1 cellular context compared by ENCODE assay signal in the genomic region with DNA sequence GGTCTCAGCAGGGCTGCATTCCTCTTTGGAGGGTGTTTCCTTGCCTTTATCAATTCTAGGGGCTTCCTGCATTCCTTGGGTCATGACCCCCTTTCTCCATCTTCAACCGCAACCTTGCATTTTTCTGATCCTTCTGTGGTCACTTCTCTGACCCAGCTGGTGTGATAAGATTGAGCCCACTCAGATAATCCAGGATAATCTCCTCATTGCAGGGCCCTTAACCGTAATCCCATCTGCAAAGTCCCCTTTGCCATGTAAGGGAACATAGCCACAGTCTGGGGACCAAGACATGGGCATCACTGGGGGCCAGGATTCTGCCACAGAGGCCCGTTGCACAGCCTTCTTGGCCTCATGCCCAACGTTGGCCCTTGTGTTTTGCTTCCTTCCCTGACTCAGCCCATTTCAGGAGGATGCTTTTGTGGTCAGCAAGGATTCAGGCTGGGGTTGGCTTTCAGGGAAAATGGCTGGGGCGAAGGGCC.
TF ChIP-seq lines count a peak whose summit lies in the region.

No MANE protein-coding gene starts in this region.

TF ChIP-seq in K562, 482 proteins besides CTCF, POLR2A, EP300 and RAD21 (continued from another document and continues in another):
- TF ChIP-seq, protein P1, sequence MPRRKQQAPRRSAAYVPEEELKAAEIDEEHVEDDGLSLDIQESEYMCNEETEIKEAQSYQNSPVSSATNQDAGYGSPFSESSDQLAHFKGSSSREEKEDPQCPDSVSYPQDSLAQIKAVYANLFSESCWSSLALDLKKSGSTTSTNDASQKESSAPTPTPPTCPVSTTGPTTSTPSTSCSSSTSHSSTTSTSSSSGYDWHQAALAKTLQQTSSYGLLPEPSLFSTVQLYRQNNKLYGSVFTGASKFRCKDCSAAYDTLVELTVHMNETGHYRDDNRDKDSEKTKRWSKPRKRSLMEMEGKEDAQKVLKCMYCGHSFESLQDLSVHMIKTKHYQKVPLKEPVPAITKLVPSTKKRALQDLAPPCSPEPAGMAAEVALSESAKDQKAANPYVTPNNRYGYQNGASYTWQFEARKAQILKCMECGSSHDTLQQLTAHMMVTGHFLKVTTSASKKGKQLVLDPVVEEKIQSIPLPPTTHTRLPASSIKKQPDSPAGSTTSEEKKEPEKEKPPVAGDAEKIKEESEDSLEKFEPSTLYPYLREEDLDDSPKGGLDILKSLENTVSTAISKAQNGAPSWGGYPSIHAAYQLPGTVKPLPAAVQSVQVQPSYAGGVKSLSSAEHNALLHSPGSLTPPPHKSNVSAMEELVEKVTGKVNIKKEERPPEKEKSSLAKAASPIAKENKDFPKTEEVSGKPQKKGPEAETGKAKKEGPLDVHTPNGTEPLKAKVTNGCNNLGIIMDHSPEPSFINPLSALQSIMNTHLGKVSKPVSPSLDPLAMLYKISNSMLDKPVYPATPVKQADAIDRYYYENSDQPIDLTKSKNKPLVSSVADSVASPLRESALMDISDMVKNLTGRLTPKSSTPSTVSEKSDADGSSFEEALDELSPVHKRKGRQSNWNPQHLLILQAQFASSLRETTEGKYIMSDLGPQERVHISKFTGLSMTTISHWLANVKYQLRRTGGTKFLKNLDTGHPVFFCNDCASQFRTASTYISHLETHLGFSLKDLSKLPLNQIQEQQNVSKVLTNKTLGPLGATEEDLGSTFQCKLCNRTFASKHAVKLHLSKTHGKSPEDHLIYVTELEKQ (CRISPR knock-in tag; IDR thresholded peaks at IDR 0.05), result no peak
- TF ChIP-seq YY1 (IDR thresholded peaks at IDR 0.05; ENCODE audit: borderline replicate concordance in 1 of 3, control insufficient read depth in 1 of 3, extremely low read depth in 1 of 3, insufficient read depth in 3 of 3, insufficient read length in 1 of 3, insufficient replicate concordance in 2 of 3, low read depth in 1 of 3, low read length in 2 of 3) (peak in 1 of 3 experiments; percentile 11), SRSF9 (IDR thresholded peaks at IDR 0.05; ENCODE audit: borderline replicate concordance, low read depth, low read length) (no peak), BACH1 (tag; IDR thresholded peaks at IDR 0.05) (peak; percentile 71), MTA2 (IDR thresholded peaks at IDR 0.05; ENCODE audit: low read depth) (peak; percentile 94), CCNT2 (IDR thresholded peaks at IDR 0.05; ENCODE audit: borderline replicate concordance, extremely low read depth, insufficient read length, low read depth, low read length) (peak; percentile 59), ZNF584 (CRISPR knock-in tag; IDR thresholded peaks at IDR 0.05; ENCODE audit: low read depth) (peak; percentile 92), ZNF384 (IDR thresholded peaks at IDR 0.05; ENCODE audit: low read depth, low read length) (no peak), ZNF766 (CRISPR knock-in tag; conservative IDR thresholded peaks at IDR 0.05) (peak; percentile 92), TBP (optimal IDR thresholded peaks at IDR 0.05; ENCODE audit: low read depth, low read length) (no peak), ZNF217 (CRISPR knock-in tag; IDR thresholded peaks at IDR 0.05) (no peak), RUNX1 (IDR thresholded peaks at IDR 0.05; ENCODE audit: low read depth) (peak; percentile 100), CCAR2 (IDR thresholded peaks at IDR 0.05; ENCODE audit: low read depth, low read length) (no peak), SPI1 (IDR thresholded peaks at IDR 0.05; ENCODE audit: borderline replicate concordance, low read depth, low read length) (no peak), RAD51 (IDR thresholded peaks at IDR 0.05; ENCODE audit: borderline replicate concordance, low read depth) (no peak), NONO (IDR thresholded peaks at IDR 0.05; ENCODE audit: low read depth in 2 of 2, low read length in 1 of 2) (peak in 1 of 2 experiments; percentile 76; a peak in 1 of 4 replicates), POLR2AphosphoS2 (IDR thresholded peaks at IDR 0.05; ENCODE audit: low read length) (no peak), CEBPG (CRISPR knock-in tag; IDR thresholded peaks at IDR 0.05) (peak; percentile 46), CEBPG (tag; conservative IDR thresholded peaks at IDR 0.05 in 1 of 2, IDR thresholded peaks at IDR 0.05 in 1 of 2) (0 out of 4 replicates have a peak, but pooled peaks of 1 of the 2 experiments have one; percentile 28), HDAC6 (IDR thresholded peaks at IDR 0.05; ENCODE audit: low read depth, low read length) (no peak), MYNN (IDR thresholded peaks at IDR 0.05) (peak; percentile 86; the same call in 1 of the 2 replicates), MYNN (CRISPR knock-in tag; IDR thresholded peaks at IDR 0.05) (no peak), RBM14 (IDR thresholded peaks at IDR 0.05; ENCODE audit: borderline replicate concordance, insufficient read depth, low read depth, low read length) (no peak), ETV6 (IDR thresholded peaks at IDR 0.05; ENCODE audit: borderline replicate concordance in 1 of 2, low read depth in 2 of 2, low read length in 1 of 2) (peak in 1 of 2 experiments; percentile 94; a peak in 2 of 4 replicates), ETV6 (CRISPR knock-in tag; IDR thresholded peaks at IDR 0.05; ENCODE audit: borderline replicate concordance) (0 out of 2 replicates have a peak, but pooled peaks have one; percentile 40), GATAD2A (IDR thresholded peaks at IDR 0.05) (no peak), ZFX (CRISPR knock-in tag; IDR thresholded peaks at IDR 0.05) (no peak), ZFPM2 (CRISPR knock-in tag; IDR thresholded peaks at IDR 0.05) (0 out of 2 replicates have a peak, but pooled peaks have one; percentile 30), RB1 (IDR thresholded peaks at IDR 0.05; ENCODE audit: low read depth) (no peak), TCF7L2 (IDR thresholded peaks at IDR 0.05; ENCODE audit: low read depth, low read length) (no peak), ZNF717 (CRISPR knock-in tag; IDR thresholded peaks at IDR 0.05) (no peak)
- TF ChIP-seq, protein P2, sequence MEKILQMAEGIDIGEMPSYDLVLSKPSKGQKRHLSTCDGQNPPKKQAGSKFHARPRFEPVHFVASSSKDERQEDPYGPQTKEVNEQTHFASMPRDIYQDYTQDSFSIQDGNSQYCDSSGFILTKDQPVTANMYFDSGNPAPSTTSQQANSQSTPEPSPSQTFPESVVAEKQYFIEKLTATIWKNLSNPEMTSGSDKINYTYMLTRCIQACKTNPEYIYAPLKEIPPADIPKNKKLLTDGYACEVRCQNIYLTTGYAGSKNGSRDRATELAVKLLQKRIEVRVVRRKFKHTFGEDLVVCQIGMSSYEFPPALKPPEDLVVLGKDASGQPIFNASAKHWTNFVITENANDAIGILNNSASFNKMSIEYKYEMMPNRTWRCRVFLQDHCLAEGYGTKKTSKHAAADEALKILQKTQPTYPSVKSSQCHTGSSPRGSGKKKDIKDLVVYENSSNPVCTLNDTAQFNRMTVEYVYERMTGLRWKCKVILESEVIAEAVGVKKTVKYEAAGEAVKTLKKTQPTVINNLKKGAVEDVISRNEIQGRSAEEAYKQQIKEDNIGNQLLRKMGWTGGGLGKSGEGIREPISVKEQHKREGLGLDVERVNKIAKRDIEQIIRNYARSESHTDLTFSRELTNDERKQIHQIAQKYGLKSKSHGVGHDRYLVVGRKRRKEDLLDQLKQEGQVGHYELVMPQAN (IDR thresholded peaks at IDR 0.05; ENCODE audit: borderline replicate concordance), result no peak
- TF ChIP-seq, protein P3, sequence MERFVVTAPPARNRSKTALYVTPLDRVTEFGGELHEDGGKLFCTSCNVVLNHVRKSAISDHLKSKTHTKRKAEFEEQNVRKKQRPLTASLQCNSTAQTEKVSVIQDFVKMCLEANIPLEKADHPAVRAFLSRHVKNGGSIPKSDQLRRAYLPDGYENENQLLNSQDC (CRISPR knock-in tag; IDR thresholded peaks at IDR 0.05), result no peak
- TF ChIP-seq, protein P4, sequence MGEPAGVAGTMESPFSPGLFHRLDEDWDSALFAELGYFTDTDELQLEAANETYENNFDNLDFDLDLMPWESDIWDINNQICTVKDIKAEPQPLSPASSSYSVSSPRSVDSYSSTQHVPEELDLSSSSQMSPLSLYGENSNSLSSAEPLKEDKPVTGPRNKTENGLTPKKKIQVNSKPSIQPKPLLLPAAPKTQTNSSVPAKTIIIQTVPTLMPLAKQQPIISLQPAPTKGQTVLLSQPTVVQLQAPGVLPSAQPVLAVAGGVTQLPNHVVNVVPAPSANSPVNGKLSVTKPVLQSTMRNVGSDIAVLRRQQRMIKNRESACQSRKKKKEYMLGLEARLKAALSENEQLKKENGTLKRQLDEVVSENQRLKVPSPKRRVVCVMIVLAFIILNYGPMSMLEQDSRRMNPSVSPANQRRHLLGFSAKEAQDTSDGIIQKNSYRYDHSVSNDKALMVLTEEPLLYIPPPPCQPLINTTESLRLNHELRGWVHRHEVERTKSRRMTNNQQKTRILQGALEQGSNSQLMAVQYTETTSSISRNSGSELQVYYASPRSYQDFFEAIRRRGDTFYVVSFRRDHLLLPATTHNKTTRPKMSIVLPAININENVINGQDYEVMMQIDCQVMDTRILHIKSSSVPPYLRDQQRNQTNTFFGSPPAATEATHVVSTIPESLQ (CRISPR knock-in tag; IDR thresholded peaks at IDR 0.05), result no peak
- TF ChIP-seq, protein P5, sequence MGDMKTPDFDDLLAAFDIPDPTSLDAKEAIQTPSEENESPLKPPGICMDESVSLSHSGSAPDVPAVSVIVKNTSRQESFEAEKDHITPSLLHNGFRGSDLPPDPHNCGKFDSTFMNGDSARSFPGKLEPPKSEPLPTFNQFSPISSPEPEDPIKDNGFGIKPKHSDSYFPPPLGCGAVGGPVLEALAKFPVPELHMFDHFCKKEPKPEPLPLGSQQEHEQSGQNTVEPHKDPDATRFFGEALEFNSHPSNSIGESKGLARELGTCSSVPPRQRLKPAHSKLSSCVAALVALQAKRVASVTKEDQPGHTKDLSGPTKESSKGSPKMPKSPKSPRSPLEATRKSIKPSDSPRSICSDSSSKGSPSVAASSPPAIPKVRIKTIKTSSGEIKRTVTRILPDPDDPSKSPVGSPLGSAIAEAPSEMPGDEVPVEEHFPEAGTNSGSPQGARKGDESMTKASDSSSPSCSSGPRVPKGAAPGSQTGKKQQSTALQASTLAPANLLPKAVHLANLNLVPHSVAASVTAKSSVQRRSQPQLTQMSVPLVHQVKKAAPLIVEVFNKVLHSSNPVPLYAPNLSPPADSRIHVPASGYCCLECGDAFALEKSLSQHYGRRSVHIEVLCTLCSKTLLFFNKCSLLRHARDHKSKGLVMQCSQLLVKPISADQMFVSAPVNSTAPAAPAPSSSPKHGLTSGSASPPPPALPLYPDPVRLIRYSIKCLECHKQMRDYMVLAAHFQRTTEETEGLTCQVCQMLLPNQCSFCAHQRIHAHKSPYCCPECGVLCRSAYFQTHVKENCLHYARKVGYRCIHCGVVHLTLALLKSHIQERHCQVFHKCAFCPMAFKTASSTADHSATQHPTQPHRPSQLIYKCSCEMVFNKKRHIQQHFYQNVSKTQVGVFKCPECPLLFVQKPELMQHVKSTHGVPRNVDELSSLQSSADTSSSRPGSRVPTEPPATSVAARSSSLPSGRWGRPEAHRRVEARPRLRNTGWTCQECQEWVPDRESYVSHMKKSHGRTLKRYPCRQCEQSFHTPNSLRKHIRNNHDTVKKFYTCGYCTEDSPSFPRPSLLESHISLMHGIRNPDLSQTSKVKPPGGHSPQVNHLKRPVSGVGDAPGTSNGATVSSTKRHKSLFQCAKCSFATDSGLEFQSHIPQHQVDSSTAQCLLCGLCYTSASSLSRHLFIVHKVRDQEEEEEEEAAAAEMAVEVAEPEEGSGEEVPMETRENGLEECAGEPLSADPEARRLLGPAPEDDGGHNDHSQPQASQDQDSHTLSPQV (IDR thresholded peaks at IDR 0.05), result no peak
- TF ChIP-seq, protein P6, sequence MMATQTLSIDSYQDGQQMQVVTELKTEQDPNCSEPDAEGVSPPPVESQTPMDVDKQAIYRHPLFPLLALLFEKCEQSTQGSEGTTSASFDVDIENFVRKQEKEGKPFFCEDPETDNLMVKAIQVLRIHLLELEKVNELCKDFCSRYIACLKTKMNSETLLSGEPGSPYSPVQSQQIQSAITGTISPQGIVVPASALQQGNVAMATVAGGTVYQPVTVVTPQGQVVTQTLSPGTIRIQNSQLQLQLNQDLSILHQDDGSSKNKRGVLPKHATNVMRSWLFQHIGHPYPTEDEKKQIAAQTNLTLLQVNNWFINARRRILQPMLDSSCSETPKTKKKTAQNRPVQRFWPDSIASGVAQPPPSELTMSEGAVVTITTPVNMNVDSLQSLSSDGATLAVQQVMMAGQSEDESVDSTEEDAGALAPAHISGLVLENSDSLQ (IDR thresholded peaks at IDR 0.05), result no peak
- TF ChIP-seq, protein P7, sequence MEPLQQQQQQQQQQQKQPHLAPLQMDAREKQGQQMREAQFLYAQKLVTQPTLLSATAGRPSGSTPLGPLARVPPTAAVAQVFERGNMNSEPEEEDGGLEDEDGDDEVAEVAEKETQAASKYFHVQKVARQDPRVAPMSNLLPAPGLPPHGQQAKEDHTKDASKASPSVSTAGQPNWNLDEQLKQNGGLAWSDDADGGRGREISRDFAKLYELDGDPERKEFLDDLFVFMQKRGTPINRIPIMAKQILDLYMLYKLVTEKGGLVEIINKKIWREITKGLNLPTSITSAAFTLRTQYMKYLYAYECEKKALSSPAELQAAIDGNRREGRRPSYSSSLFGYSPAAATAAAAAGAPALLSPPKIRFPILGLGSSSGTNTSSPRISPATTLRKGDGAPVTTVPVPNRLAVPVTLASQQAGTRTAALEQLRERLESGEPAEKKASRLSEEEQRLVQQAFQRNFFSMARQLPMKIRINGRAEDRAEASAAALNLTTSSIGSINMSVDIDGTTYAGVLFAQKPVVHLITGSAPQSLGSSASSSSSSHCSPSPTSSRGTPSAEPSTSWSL (CRISPR knock-in tag; IDR thresholded peaks at IDR 0.05; ENCODE audit: borderline replicate concordance), result no peak
